In the genomic region with DNA sequence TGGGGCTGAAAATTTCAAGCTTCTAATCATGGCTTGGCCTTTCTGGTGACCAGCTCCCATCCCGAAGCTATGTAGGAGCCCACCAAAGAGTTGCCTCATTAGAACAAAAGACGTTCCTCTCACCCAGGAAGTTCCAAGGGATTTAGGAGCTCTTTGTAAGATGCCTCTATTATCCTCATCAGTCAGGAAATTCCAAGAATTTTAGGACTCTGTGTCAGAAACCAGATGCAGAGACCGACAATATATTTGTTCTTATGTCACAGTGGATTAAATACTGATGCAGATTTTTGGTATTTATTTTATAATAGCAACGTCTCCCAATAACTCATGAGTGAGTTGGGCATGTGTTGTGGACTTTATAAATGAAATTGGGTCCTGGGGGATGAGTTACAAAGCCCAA, we compare ENCODE assay signal across 19 cellular contexts.
"Had no signal": no experiment of that assay in that cellular context is flagged by ENCODE, and none has a peak within 500 bp of the region (broad histone marks: within the 10 kb centered on the region; RNA-seq: fewer than 3 reads in every experiment).

No MANE protein-coding gene starts in this region.

- DNase-seq: activated CD4-positive, alpha-beta memory T cell treated with anti-CD3 and anti-CD28 coated beads, Interleukin-2, amount 10 ng/mL, durations not matched to agents 7 days and 5 days; activated CD4-positive, alpha-beta T cell treated with anti-CD3 and anti-CD28 coated beads, Interleukin-2, amount 10 ng/mL, durations not matched to agents 24 days and 14 days; activated effector memory CD4-positive, alpha-beta T cell treated with Interleukin-2 at 50 U/mL for 16 hours; activated naive CD4-positive, alpha-beta T cell treated with anti-CD3 and anti-CD28 coated beads, Interleukin-2, amount 10 ng/mL, durations not matched to agents 7 days and 5 days; activated T-cell treated with anti-CD3 and anti-CD28 coated beads, Interleukin-2, amount 50 U/mL, for 72 hours; anterior cingulate cortex; central memory CD4-positive, alpha-beta T cell; dermis blood vessel endothelial cell; effector CD8-positive, alpha-beta T cell; gastrocnemius medialis; hypothalamus; left ventricle myocardium inferior; natural killer cell; retina; stimulated activated CD4-positive, alpha-beta T cell treated with anti-CD3 and anti-CD28 coated beads, Interleukin-12 subunit alpha, Interleukin-12 subunit beta, amount 100 ng/mL, for 4 hours; stimulated activated CD4-positive, alpha-beta T cell treated with anti-CD3 and anti-CD28 coated beads, Interleukin-1b, Interleukin-23, amount 100 ng/mL, for 48 hours; stimulated activated naive CD8-positive, alpha-beta T cell treated with anti-CD3 and anti-CD28 coated beads, Interleukin-15, amount 100 ng/mL, for 72 hours; tibial artery had no signal

- ATAC-seq: activated CD4-positive, CD25-positive, alpha-beta regulatory T cell treated with anti-CD3 and anti-CD28 coated beads, Interleukin-2, amount 50 U/mL, for 24 hours; activated T-cell treated with anti-CD3 and anti-CD28 coated beads, Interleukin-2, amount 50 U/mL, for 72 hours; gastrocnemius medialis; natural killer cell; stimulated activated naive CD8-positive, alpha-beta T cell treated with anti-CD3 and anti-CD28 coated beads, Interleukin-15, amount 100 ng/mL, for 72 hours had no signal

- H3K4me3 ChIP-seq: gastrocnemius medialis, left ventricle myocardium inferior, tibial artery had no signal
